Comparison of ENCODE assay signal across 8 cellular contexts in the genomic region with DNA sequence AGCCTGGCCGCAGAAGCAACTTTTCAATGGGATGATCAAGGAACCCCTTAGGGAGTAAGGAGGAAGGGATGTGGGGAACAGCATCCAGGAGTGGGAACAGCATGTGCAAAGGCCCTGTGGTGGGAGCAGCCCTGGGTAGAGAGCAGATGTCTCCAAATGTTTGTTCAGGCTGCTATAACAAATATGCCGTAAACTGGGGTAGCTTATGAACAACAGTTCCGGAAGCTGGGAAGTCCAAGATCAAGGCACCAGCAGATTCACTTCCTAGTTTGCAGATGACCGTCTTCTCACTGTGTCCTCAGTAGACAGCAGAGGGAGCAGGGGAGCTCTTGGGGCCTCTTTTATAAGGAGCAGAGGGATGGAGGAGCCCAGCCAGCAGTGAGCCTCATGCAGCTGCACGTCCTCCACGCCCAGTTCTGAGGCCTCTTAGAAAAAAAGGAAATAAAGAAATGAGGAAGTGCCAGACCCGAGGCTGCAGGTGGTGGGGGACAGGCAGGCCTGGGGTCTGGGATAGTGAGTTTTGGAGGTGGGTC. TPM values are rescaled to one million over a fixed set of nuclear protein-coding genes. Genes with fewer than 3 reads are reported as not detected.
DNase-seq lines count a peak whose midpoint lies in the region; ATAC-seq and TF ChIP-seq lines count a peak whose summit lies in the region.

No MANE protein-coding gene starts in this region.

- H3K4me2 ChIP-seq in BLaER1 treated with 17β-estradiol and CSF1 and Interleukin-3, amounts not matched to agents 10 nM and 100 nM: peak overlapping the region; percentile 56 to 99 (median 74)

- peak overlapping the region; percentile 49 to 84 (median 66); a peak in 21 of 22 replicates for H3K9ac ChIP-seq in BLaER1 treated with 17β-estradiol and CSF1 and Interleukin-3, amounts not matched to agents 10 nM and 100 nM

- no peak overlapping the region for H3K4me3 Mint-ChIP-seq in activated CD4-positive, alpha-beta memory T cell treated with anti-CD3 and anti-CD28 coated beads, Interleukin-2, amount 10 ng/mL, durations not matched to agents 7 days and 5 days

- H3K36me3 Mint-ChIP-seq in activated CD4-positive, alpha-beta memory T cell treated with anti-CD3 and anti-CD28 coated beads, Interleukin-2, amount 10 ng/mL, durations not matched to agents 7 days and 5 days (ENCODE audit: low read depth): no peaks in the 10 kb centered on the region

- peak; percentile 40 for DNase-seq in HEK293T (ENCODE audit: extremely low spot score)
- DNase-seq in fibroblast of the aortic adventitia (ENCODE audit: low read depth): peak; percentile 78
- peak; percentile 64 for DNase-seq in prostate gland (ENCODE audit: low spot score)
- DNase-seq in 8988T: no peak
- DNase-seq in activated CD4-positive, alpha-beta memory T cell treated with anti-CD3 and anti-CD28 coated beads, Interleukin-2, amount 10 ng/mL, durations not matched to agents 7 days and 5 days: no peak
- DNase-seq in NCI-H1092 treated with DMSO at 0.1 percent for 48 hours (lab: John Stamatoyannopoulos, UW): no peak

- H3K27me3 Mint-ChIP-seq in activated CD4-positive, alpha-beta memory T cell treated with anti-CD3 and anti-CD28 coated beads, Interleukin-2, amount 10 ng/mL, durations not matched to agents 7 days and 5 days: peaks cover 15% of the 10 kb centered on the region

- peaks cover 16% of the 10 kb centered on the region for H3K4me1 Mint-ChIP-seq in activated CD4-positive, alpha-beta memory T cell treated with anti-CD3 and anti-CD28 coated beads, Interleukin-2, amount 10 ng/mL, durations not matched to agents 7 days and 5 days

- TF ChIP-seq POLR2A in prostate gland (IDR thresholded peaks at IDR 0.05): peak; percentile 15

- ATAC-seq in SK-N-SH treated with all-trans-retinoic acid at 6 μM for 48 hours: peak; percentile 83

- H3K27ac ChIP-seq in BLaER1 treated with 17β-estradiol and CSF1 and Interleukin-3, amounts not matched to agents 10 nM and 100 nM: peak overlapping the region; percentile 58 to 85 (median 79)
- H3K27ac ChIP-seq in prostate gland: no peak overlapping the region

- intact Hi-C loops in prostate gland (cut with DNase I): no loop called here

- POLR2A ChIA-PET in HEK293T (lab: Yijun Ruan, JAX): interaction anchor here (1.1 kb wide), 1 partner anchor 16 kb away, joined by 3 read pairs; no protein-coding TSS in a partner anchor
- POLR2A ChIA-PET in activated CD4-positive, alpha-beta memory T cell treated with anti-CD3 and anti-CD28 coated beads, Interleukin-2, amount 10 ng/mL, durations not matched to agents 7 days and 5 days (lab: Charles Lee): interaction anchor here (1.2 kb wide), 1 partner anchor 15 kb away, joined by 3 read pairs; no protein-coding TSS in a partner anchor

- CTCF ChIA-PET in HEK293T (lab: Yijun Ruan, JAX): interaction anchor here (0.7 to 2.8 kb wide), 4 partner anchors 9 to 122 kb away, joined by 3 to 8 read pairs (median 4); no protein-coding TSS in a partner anchor
- CTCF ChIA-PET in activated CD4-positive, alpha-beta memory T cell treated with anti-CD3 and anti-CD28 coated beads, Interleukin-2, amount 10 ng/mL, durations not matched to agents 7 days and 5 days (lab: Charles Lee): interaction anchor here (0.9 to 2.6 kb wide), 4 partner anchors 9 to 73 kb away, joined by 3 to 9 read pairs (median 4); no protein-coding TSS in a partner anchor

- H4K20me1 ChIP-seq in BLaER1 treated with 17β-estradiol and CSF1 and Interleukin-3, amounts not matched to agents 10 nM and 100 nM: peaks cover 0 to 7% (median 0%) of the 10 kb centered on the region in 11 experiments; a peak in 4 of 22 replicates

- H3K9me3 ChIP-seq in BLaER1 treated with 17β-estradiol and CSF1 and Interleukin-3, amounts not matched to agents 10 nM and 100 nM (replicated peaks in 1 of 11): no peaks in the 10 kb centered on the region
- no peaks in the 10 kb centered on the region for H3K9me3 ChIP-seq in prostate gland

- H3K4me3 ChIP-seq in BLaER1 treated with 17β-estradiol and CSF1 and Interleukin-3, amounts not matched to agents 10 nM and 100 nM: peak overlapping the region in 5 of 10 experiments; percentile 28 to 50 (median 41); a peak in 7 of 20 replicates
- no peak overlapping the region for H3K4me3 ChIP-seq in fibroblast of the aortic adventitia (ENCODE audit: low read depth, low read length)
- no peak overlapping the region for H3K4me3 ChIP-seq in prostate gland

- TF ChIP-seq CTCF in fibroblast of the aortic adventitia (IDR thresholded peaks at IDR 0.05; ENCODE audit: insufficient read depth, low read length) (peak; percentile 60), prostate gland (IDR thresholded peaks at IDR 0.05) (peak in 3 of 4 experiments; percentile 11 to 59 (median 44))

- no peaks in the 10 kb centered on the region for H3K9me3 Mint-ChIP-seq in activated CD4-positive, alpha-beta memory T cell treated with anti-CD3 and anti-CD28 coated beads, Interleukin-2, amount 10 ng/mL, durations not matched to agents 7 days and 5 days

- H3K36me3 ChIP-seq in BLaER1 treated with 17β-estradiol and CSF1 and Interleukin-3, amounts not matched to agents 10 nM and 100 nM: peaks cover 0 to 6% (median 0%) of the 10 kb centered on the region in 11 experiments; a peak in 4 of 22 replicates
- no peaks in the 10 kb centered on the region for H3K36me3 ChIP-seq in prostate gland

- peaks cover 34 to 75% (median 56%) of the 10 kb centered on the region in 10 experiments for H3K4me1 ChIP-seq in BLaER1 treated with 17β-estradiol and CSF1 and Interleukin-3, amounts not matched to agents 10 nM and 100 nM
- peaks cover 4% of the 10 kb centered on the region for H3K4me1 ChIP-seq in prostate gland (replicated peaks)

- no peak overlapping the region for H3K27ac Mint-ChIP-seq in activated CD4-positive, alpha-beta memory T cell treated with anti-CD3 and anti-CD28 coated beads, Interleukin-2, amount 10 ng/mL, durations not matched to agents 7 days and 5 days

- peaks cover 0 to 9% (median 3%) of the 10 kb centered on the region in 11 experiments; a peak in 3 of 22 replicates for H3K27me3 ChIP-seq in BLaER1 treated with 17β-estradiol and CSF1 and Interleukin-3, amounts not matched to agents 10 nM and 100 nM
- H3K27me3 ChIP-seq in prostate gland (replicated peaks; ENCODE audit: insufficient read depth): no peaks in the 10 kb centered on the region

- 42% methylated on average over 7 of the region's 7 CpGs for WGBS in prostate gland

TF ChIP-seq in HEK293T, 16 proteins besides CTCF, POLR2A, EP300 and RAD21 (continues in another document):
- no peak for TF ChIP-seq BHLHE40 (IDR thresholded peaks at IDR 0.05; ENCODE audit: borderline replicate concordance)
- TF ChIP-seq SUZ12 (IDR thresholded peaks at IDR 0.05): no peak
- no peak for TF ChIP-seq LEF1 (IDR thresholded peaks at IDR 0.05; ENCODE audit: borderline replicate concordance)
- TF ChIP-seq TARDBP (IDR thresholded peaks at IDR 0.05): no peak
- TF ChIP-seq FOXM1 (IDR thresholded peaks at IDR 0.05; ENCODE audit: borderline replicate concordance): no peak
- no peak for TF ChIP-seq ARNT (IDR thresholded peaks at IDR 0.05)
- TF ChIP-seq FOXA1 (IDR thresholded peaks at IDR 0.05): no peak
- TF ChIP-seq SP1 (IDR thresholded peaks at IDR 0.05): no peak
- no peak for TF ChIP-seq HDGF (IDR thresholded peaks at IDR 0.05; ENCODE audit: borderline replicate concordance)
- TF ChIP-seq ZNF384 (IDR thresholded peaks at IDR 0.05): no peak
- TF ChIP-seq CTBP1 (IDR thresholded peaks at IDR 0.05; ENCODE audit: borderline replicate concordance): no peak
- no peak for TF ChIP-seq FOXK2 (IDR thresholded peaks at IDR 0.05)
- no peak for TF ChIP-seq NFRKB (IDR thresholded peaks at IDR 0.05)
- TF ChIP-seq L3MBTL2 (conservative IDR thresholded peaks at IDR 0.05): no peak

TF ChIP-seq in SK-N-SH treated with all-trans-retinoic acid at 6 μM for 48 hours, 23 proteins besides CTCF, POLR2A, EP300 and RAD21 (continues in another document):
- TF ChIP-seq, protein P1, sequence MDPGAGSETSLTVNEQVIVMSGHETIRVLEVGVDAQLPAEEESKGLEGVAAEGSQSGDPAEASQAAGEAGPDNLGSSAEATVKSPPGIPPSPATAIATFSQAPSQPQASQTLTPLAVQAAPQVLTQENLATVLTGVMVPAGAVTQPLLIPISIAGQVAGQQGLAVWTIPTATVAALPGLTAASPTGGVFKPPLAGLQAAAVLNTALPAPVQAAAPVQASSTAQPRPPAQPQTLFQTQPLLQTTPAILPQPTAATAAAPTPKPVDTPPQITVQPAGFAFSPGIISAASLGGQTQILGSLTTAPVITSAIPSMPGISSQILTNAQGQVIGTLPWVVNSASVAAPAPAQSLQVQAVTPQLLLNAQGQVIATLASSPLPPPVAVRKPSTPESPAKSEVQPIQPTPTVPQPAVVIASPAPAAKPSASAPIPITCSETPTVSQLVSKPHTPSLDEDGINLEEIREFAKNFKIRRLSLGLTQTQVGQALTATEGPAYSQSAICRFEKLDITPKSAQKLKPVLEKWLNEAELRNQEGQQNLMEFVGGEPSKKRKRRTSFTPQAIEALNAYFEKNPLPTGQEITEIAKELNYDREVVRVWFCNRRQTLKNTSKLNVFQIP (CRISPR knock-in tag; IDR thresholded peaks at IDR 0.05; ENCODE audit: borderline replicate concordance, low read depth): no peak
- no peak for TF ChIP-seq TOX (CRISPR knock-in tag; IDR thresholded peaks at IDR 0.05; ENCODE audit: borderline replicate concordance)
- no peak for TF ChIP-seq SNAI2 (CRISPR knock-in tag; IDR thresholded peaks at IDR 0.05)
- TF ChIP-seq ZNF70 (CRISPR knock-in tag; IDR thresholded peaks at IDR 0.05): no peak

RNA-seq across cellular contexts. Expression of a gene that starts 4.2 kb away (rescaled TPM):
- 0.09 TPM in 1 of 2 replicates, not detected in the other for total RNA-seq in fibroblast of the aortic adventitia (ENCODE audit: low replicate concordance)
- total RNA-seq in prostate gland: 1 to 10 TPM; 1.6 to 5.5 TPM
- not detected for total RNA-seq in activated CD4-positive, alpha-beta memory T cell treated with anti-CD3 and anti-CD28 coated beads, Interleukin-2, amount 10 ng/mL, durations not matched to agents 7 days and 5 days

RNA-seq across cellular contexts. Expression of a gene that starts 15.7 kb away (rescaled TPM):
- total RNA-seq in fibroblast of the aortic adventitia (ENCODE audit: low replicate concordance): 23.8 and 27.6 TPM in 2 replicates
- 100 to 1,000 TPM in 1 of 2 donors, 10 to 100 TPM in 1; 49.6 to 136 TPM for total RNA-seq in prostate gland
- total RNA-seq in activated CD4-positive, alpha-beta memory T cell treated with anti-CD3 and anti-CD28 coated beads, Interleukin-2, amount 10 ng/mL, durations not matched to agents 7 days and 5 days: not detected

RNA-seq across cellular contexts. Expression of a gene that starts 17.6 kb away (rescaled TPM):
- total RNA-seq in fibroblast of the aortic adventitia (ENCODE audit: low replicate concordance) (66.7 and 76.4 TPM in 2 replicates), prostate gland (100 to 1,000 TPM in 1 of 2 donors, 10 to 100 TPM in 1; 71.5 to 120 TPM)
- total RNA-seq in activated CD4-positive, alpha-beta memory T cell treated with anti-CD3 and anti-CD28 coated beads, Interleukin-2, amount 10 ng/mL, durations not matched to agents 7 days and 5 days: 100 to 1,000 TPM; 140 to 153 TPM

RNA-seq across cellular contexts. Expression of a gene that starts 36.3 kb away (rescaled TPM):
- total RNA-seq in fibroblast of the aortic adventitia (ENCODE audit: low replicate concordance): 6.3 and 42.1 TPM in 2 replicates
- 100 to 1,000 TPM in 1 of 2 donors, 10 to 100 TPM in 1; 71.6 to 690 TPM for total RNA-seq in prostate gland
- total RNA-seq in activated CD4-positive, alpha-beta memory T cell treated with anti-CD3 and anti-CD28 coated beads, Interleukin-2, amount 10 ng/mL, durations not matched to agents 7 days and 5 days: 10 to 100 TPM; 16.7 to 18.0 TPM

Comparison
In these comparisons a context has a peak if more than half of its experiments do, and no peak if none do; other contexts are left out.
1. H3K27ac ChIP-seq: peak in BLaER1 treated with 17β-estradiol and CSF1 and Interleukin-3, amounts not matched to agents 10 nM and 100 nM (11 of 11); none in prostate gland (0 of 2).
2. DNase-seq: peak in HEK293T (single experiment), fibroblast of the aortic adventitia (single experiment) and prostate gland (single experiment); none in 8988T (single experiment), activated CD4-positive, alpha-beta memory T cell treated with anti-CD3 and anti-CD28 coated beads, Interleukin-2, amount 10 ng/mL, durations not matched to agents 7 days and 5 days (single experiment) and NCI-H1092 treated with DMSO at 0.1 percent for 48 hours (single experiment).
3. RNA of a gene that starts 15.7 kb away (total RNA-seq): 49.6 to 136 TPM in prostate gland and 23.8 to 27.6 TPM in fibroblast of the aortic adventitia; not detected in activated CD4-positive, alpha-beta memory T cell treated with anti-CD3 and anti-CD28 coated beads, Interleukin-2, amount 10 ng/mL, durations not matched to agents 7 days and 5 days; every median in the first group is over 10 times any median in the second.